ENCODE assay signal across 23 cellular contexts in the genomic region with DNA sequence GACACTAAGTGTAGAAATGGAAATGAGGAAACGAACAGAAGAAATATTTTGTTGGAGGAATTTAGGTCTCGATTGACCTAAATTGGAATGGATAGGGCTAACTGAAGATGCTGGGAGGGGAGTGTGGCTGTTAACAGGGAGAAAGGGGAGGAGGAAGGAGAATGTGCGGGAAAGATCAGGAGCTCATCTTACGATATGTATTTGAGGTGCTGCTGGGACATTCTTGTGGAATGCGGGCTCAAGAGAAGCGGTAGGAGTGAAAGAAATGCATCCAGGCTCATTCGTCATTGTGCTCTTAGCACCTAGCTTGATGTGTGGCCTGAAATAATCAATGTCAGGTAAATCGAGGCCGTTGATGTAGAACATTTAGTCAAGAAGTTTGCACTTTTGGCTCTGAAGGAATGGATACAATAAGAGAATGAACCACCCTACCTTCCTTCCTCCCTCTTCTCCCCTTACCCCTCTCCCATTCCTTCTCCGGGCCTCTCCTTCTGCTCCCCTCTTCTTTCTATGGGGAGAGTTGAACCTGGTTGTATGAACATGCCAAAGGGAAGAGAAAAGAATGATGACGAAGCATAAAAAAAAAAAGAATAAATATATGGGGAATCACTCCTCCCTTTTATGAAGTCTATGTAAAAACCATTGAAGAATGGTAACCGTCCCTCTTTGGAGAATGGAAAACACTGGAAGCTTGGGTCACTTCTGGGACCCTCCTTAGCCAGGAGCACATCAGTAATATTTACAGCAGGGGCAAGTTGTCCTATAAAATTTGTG.
"Had no signal": no experiment of that assay in that cellular context is flagged by ENCODE, and none has a peak within 500 bp of the region (broad histone marks: within the 10 kb centered on the region; RNA-seq: fewer than 3 reads in every experiment).

No MANE protein-coding gene starts in this region.

- H3K4me1 ChIP-seq: pancreas had no signal

- H3K9me3 ChIP-seq: adrenal gland, esophagus squamous epithelium, gastrocnemius medialis, heart left ventricle, lower lobe of right lung, pancreas, tibial nerve had no signal

- H3K9me3 Mint-ChIP-seq: activated naive CD4-positive, alpha-beta T cell treated with anti-CD3 and anti-CD28 coated beads, Interleukin-2, amount 50 U/mL, for 72 hours; endodermal cell; naive thymus-derived CD8-positive, alpha-beta T cell; stimulated activated effector memory CD8-positive, alpha-beta T cell treated with anti-CD3 and anti-CD28 coated beads, Interleukin-12 subunit alpha, Interleukin-12 subunit beta, amount 100 ng/mL, for 72 hours; T-helper 2 cell treated with Interferon-gamma antibody and Interleukin-4, amounts not matched to agents 5 μg/mL and 100 μg/mL, for 36 hours had no signal

- H3K36me3 Mint-ChIP-seq: activated naive CD4-positive, alpha-beta T cell treated with anti-CD3 and anti-CD28 coated beads, Interleukin-2, amount 50 U/mL, for 72 hours; immature natural killer cell; naive thymus-derived CD8-positive, alpha-beta T cell; stimulated activated effector memory CD8-positive, alpha-beta T cell treated with anti-CD3 and anti-CD28 coated beads, Interleukin-12 subunit alpha, Interleukin-12 subunit beta, amount 100 ng/mL, for 72 hours had no signal

- ATAC-seq: activated naive CD4-positive, alpha-beta T cell treated with anti-CD3 and anti-CD28 coated beads, Interleukin-2, amount 50 U/mL, for 72 hours; gastrocnemius medialis; left lobe of liver; naive thymus-derived CD8-positive, alpha-beta T cell; pancreas; sciatic nerve; stimulated activated effector memory CD8-positive, alpha-beta T cell treated with anti-CD3 and anti-CD28 coated beads, Interleukin-12 subunit alpha, Interleukin-12 subunit beta, amount 100 ng/mL, for 72 hours; stimulated activated naive CD8-positive, alpha-beta T cell treated with anti-CD3 and anti-CD28 coated beads, Interleukin-15, amount 100 ng/mL, for 72 hours had no signal

- H3K4me3 Mint-ChIP-seq: endodermal cell; immature natural killer cell; naive thymus-derived CD8-positive, alpha-beta T cell; stimulated activated effector memory CD8-positive, alpha-beta T cell treated with anti-CD3 and anti-CD28 coated beads, Interleukin-12 subunit alpha, Interleukin-12 subunit beta, amount 100 ng/mL, for 72 hours; stimulated activated naive CD8-positive, alpha-beta T cell treated with anti-CD3 and anti-CD28 coated beads, Interleukin-15, amount 100 ng/mL, for 72 hours; T-helper 2 cell treated with Interferon-gamma antibody and Interleukin-4, amounts not matched to agents 5 μg/mL and 100 μg/mL, for 36 hours had no signal

- H3K4me1 Mint-ChIP-seq: endodermal cell; immature natural killer cell; naive thymus-derived CD8-positive, alpha-beta T cell; stimulated activated effector memory CD8-positive, alpha-beta T cell treated with anti-CD3 and anti-CD28 coated beads, Interleukin-12 subunit alpha, Interleukin-12 subunit beta, amount 100 ng/mL, for 72 hours; stimulated activated naive CD8-positive, alpha-beta T cell treated with anti-CD3 and anti-CD28 coated beads, Interleukin-15, amount 100 ng/mL, for 72 hours had no signal

- DNase-seq: activated CD4-positive, alpha-beta T cell treated with anti-CD3 and anti-CD28 coated beads for 1 hour; activated CD4-positive, alpha-beta T cell treated with anti-CD3 and anti-CD28 coated beads, Interleukin-2, amount 50 U/mL, for 1 hour; activated T-cell treated with anti-CD3 and anti-CD28 coated beads, Interleukin-2, amount 50 U/mL, for 1 hour; adrenal gland; central memory CD4-positive, alpha-beta T cell; endodermal cell; esophagus squamous epithelium; gastrocnemius medialis; heart left ventricle; immature natural killer cell; lower lobe of right lung; naive thymus-derived CD8-positive, alpha-beta T cell; pancreas; small intestine; stimulated activated CD4-positive, alpha-beta T cell treated with anti-CD3 and anti-CD28 coated beads, Interleukin-2, amount 100 ng/mL, for 24 hours; stimulated activated naive CD8-positive, alpha-beta T cell treated with anti-CD3 and anti-CD28 coated beads, Interleukin-15, amount 100 ng/mL, for 72 hours; WERI-Rb-1 had no signal

- H3K27me3 ChIP-seq: adrenal gland, esophagus squamous epithelium, gastrocnemius medialis, heart left ventricle, pancreas, tibial nerve had no signal

- H3K4me3 ChIP-seq: adrenal gland, esophagus squamous epithelium, gastrocnemius medialis, heart left ventricle, lower lobe of right lung, pancreas, tibial nerve had no signal

- H3K36me3 ChIP-seq: adrenal gland, esophagus squamous epithelium, gastrocnemius medialis, heart left ventricle, lower lobe of right lung, pancreas, tibial nerve, WERI-Rb-1 had no signal

- H3K27ac Mint-ChIP-seq: activated naive CD4-positive, alpha-beta T cell treated with anti-CD3 and anti-CD28 coated beads, Interleukin-2, amount 50 U/mL, for 72 hours; immature natural killer cell; stimulated activated effector memory CD8-positive, alpha-beta T cell treated with anti-CD3 and anti-CD28 coated beads, Interleukin-12 subunit alpha, Interleukin-12 subunit beta, amount 100 ng/mL, for 72 hours; stimulated activated naive CD8-positive, alpha-beta T cell treated with anti-CD3 and anti-CD28 coated beads, Interleukin-15, amount 100 ng/mL, for 72 hours; T-helper 2 cell treated with Interferon-gamma antibody and Interleukin-4, amounts not matched to agents 5 μg/mL and 100 μg/mL, for 36 hours had no signal

- H3K27ac ChIP-seq: adrenal gland, gastrocnemius medialis, heart left ventricle, lower lobe of right lung, pancreas, tibial nerve, WERI-Rb-1 had no signal
